Comparison of ENCODE assay signal across 8 cellular contexts in the genomic region with DNA sequence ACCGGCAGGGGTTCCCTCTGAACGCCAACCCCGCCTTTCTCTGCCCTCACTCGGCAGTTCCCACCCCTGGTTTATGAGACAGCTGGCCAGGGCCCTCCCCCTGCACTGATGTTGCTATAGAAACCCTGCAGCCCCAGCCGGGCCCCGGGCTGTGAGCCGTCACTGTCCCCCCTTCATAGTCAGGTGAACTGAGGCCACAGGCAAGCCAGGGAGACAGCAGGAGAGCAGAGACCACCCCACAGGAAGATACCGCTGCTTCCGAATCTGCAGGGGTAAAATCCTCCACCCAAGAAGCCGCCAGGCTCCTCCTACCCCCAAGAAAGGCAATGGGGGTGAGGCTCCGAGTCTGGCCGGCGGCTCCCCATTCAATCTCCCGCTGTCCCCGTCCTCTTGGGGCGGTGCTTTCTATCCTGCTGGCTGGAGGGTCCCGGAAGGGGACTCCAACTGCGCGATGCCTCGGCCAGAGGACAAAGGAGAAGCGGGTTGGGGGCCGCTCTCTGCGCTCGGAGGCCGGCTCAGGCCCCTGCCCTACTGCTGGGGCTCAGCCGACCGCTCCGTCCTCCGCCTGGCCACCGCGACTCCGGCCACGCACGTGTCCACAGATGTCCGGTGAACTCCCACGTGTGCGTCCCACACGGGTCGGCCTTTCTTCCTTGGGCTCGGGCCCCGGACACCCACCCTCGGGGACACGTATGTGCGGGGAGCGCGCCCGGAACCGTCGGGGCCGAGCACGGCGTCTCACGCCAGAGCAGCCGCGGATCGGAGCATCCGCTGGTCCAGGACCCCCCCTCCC. TPM values are rescaled to one million over a fixed set of nuclear protein-coding genes. Genes with fewer than 3 reads are reported as not detected.
A peak's percentile ranks its signal among the peaks of the same experiment; 100 is the strongest.
DNase-seq lines count a peak whose midpoint lies in the region; ATAC-seq and TF ChIP-seq lines count a peak whose summit lies in the region.

No MANE protein-coding gene starts in this region.

- no peaks in the 10 kb centered on the region for H3K27me3 Mint-ChIP-seq in activated CD4-positive, alpha-beta memory T cell treated with anti-CD3 and anti-CD28 coated beads, Interleukin-2, amount 10 ng/mL, durations not matched to agents 7 days and 5 days

- H3K4me3 Mint-ChIP-seq in activated CD4-positive, alpha-beta memory T cell treated with anti-CD3 and anti-CD28 coated beads, Interleukin-2, amount 10 ng/mL, durations not matched to agents 7 days and 5 days: peak overlapping the region; percentile 93

- peaks cover 5% of the 10 kb centered on the region; the same call in 1 of the 2 replicates for H3K4me1 ChIP-seq in BE2C

- peak overlapping the region; percentile 89 for H3K27ac Mint-ChIP-seq in activated CD4-positive, alpha-beta memory T cell treated with anti-CD3 and anti-CD28 coated beads, Interleukin-2, amount 10 ng/mL, durations not matched to agents 7 days and 5 days

- no peaks in the 10 kb centered on the region for H3K9me3 Mint-ChIP-seq in activated CD4-positive, alpha-beta memory T cell treated with anti-CD3 and anti-CD28 coated beads, Interleukin-2, amount 10 ng/mL, durations not matched to agents 7 days and 5 days

- peak; percentile 37 for ATAC-seq in GM19328 (IDR thresholded peaks at IDR 0.05; ENCODE audit: unreplicated experiment)
- ATAC-seq in HG03520 (IDR thresholded peaks at IDR 0.05; ENCODE audit: unreplicated experiment): peak; percentile 39

- POLR2A ChIA-PET in activated CD4-positive, alpha-beta memory T cell treated with anti-CD3 and anti-CD28 coated beads, Interleukin-2, amount 10 ng/mL, durations not matched to agents 7 days and 5 days (lab: Charles Lee): interaction anchor here (0.8 to 3.9 kb wide), 6 partner anchors 8 to 22 kb away, joined by 3 to 35 read pairs (median 16); partner anchors contain the start of genes GATD1, PIDD1, PNPLA2 and RPLP2

- H3K4me1 Mint-ChIP-seq in activated CD4-positive, alpha-beta memory T cell treated with anti-CD3 and anti-CD28 coated beads, Interleukin-2, amount 10 ng/mL, durations not matched to agents 7 days and 5 days: peaks cover 33% of the 10 kb centered on the region

- H3K27me3 ChIP-seq in BE2C: no peaks in the 10 kb centered on the region

- DNase-seq in BE2C (peak; percentile 73), NCI-H774 (lab: John Stamatoyannopoulos, UW) (peak; percentile 56), ecto neural progenitor cell (ENCODE audit: low spot score) (peak; percentile 80), lung microvascular endothelial cell (ENCODE audit: low read depth in 2 of 2) (peak; percentile 75 to 81)
- DNase-seq in activated CD4-positive, alpha-beta memory T cell treated with anti-CD3 and anti-CD28 coated beads, Interleukin-2, amount 10 ng/mL, durations not matched to agents 7 days and 5 days: peak; percentile 76
- DNase-seq in stimulated activated CD8-positive, alpha-beta memory T cell treated with anti-CD3 and anti-CD28 coated beads, Interleukin-12 subunit alpha, Interleukin-12 subunit beta, amount 100 ng/mL, for 1 hour (ENCODE audit: low read depth): peak; percentile 52

- CTCF ChIA-PET in activated CD4-positive, alpha-beta memory T cell treated with anti-CD3 and anti-CD28 coated beads, Interleukin-2, amount 10 ng/mL, durations not matched to agents 7 days and 5 days (lab: Charles Lee): interaction anchor here (1.4 kb wide), 1 partner anchor 33 kb away, joined by 3 read pairs; no protein-coding TSS in a partner anchor

- H3K9me3 ChIP-seq in BE2C: no peaks in the 10 kb centered on the region

- peaks cover 7% of the 10 kb centered on the region; the same call in 1 of the 2 replicates for H3K36me3 ChIP-seq in BE2C

- no peak for TF ChIP-seq CTCF in BE2C (IDR thresholded peaks at IDR 0.05; ENCODE audit: low read depth, low read length)

- H3K4me3 ChIP-seq in BE2C (ENCODE audit: low read depth, low read length): peak overlapping the region; percentile 77

- peaks cover 23% of the 10 kb centered on the region for H3K36me3 Mint-ChIP-seq in activated CD4-positive, alpha-beta memory T cell treated with anti-CD3 and anti-CD28 coated beads, Interleukin-2, amount 10 ng/mL, durations not matched to agents 7 days and 5 days (ENCODE audit: low read depth)

RNA-seq across cellular contexts. Expression of gene SLC25A22, which starts 0.6 kb away (rescaled TPM):
- 63.7 TPM for polyA plus RNA-seq in BE2C (2012; ENCODE audit: insufficient read depth, insufficient read length, low read depth)
- 10 to 100 TPM; 35.7 to 38.3 TPM for total RNA-seq in activated CD4-positive, alpha-beta memory T cell treated with anti-CD3 and anti-CD28 coated beads, Interleukin-2, amount 10 ng/mL, durations not matched to agents 7 days and 5 days
- 4.1 and 6.3 TPM in 2 replicates for total RNA-seq in lung microvascular endothelial cell

RNA-seq across cellular contexts. Expression of gene PIDD1, which starts 7.5 kb away (rescaled TPM):
- polyA plus RNA-seq in BE2C (2012; ENCODE audit: insufficient read depth, insufficient read length, low read depth): 11.7 TPM
- 10 to 100 TPM; 45.1 to 48.5 TPM for total RNA-seq in activated CD4-positive, alpha-beta memory T cell treated with anti-CD3 and anti-CD28 coated beads, Interleukin-2, amount 10 ng/mL, durations not matched to agents 7 days and 5 days
- total RNA-seq in lung microvascular endothelial cell: 3.7 and 4.8 TPM in 2 replicates

RNA-seq across cellular contexts. Expression of gene CEND1, which starts 7.6 kb away (rescaled TPM):
- polyA plus RNA-seq in BE2C (2012; ENCODE audit: insufficient read depth, insufficient read length, low read depth): 70.4 TPM
- total RNA-seq in activated CD4-positive, alpha-beta memory T cell treated with anti-CD3 and anti-CD28 coated beads, Interleukin-2, amount 10 ng/mL, durations not matched to agents 7 days and 5 days: 1 to 10 TPM; 1.2 to 1.6 TPM
- under 0.01 TPM in 2 replicates for total RNA-seq in lung microvascular endothelial cell

RNA-seq across cellular contexts. Expression of gene RPLP2, which starts 12.3 kb away (rescaled TPM):
- 1,214 TPM for polyA plus RNA-seq in BE2C (2012; ENCODE audit: insufficient read depth, insufficient read length, low read depth)
- total RNA-seq in activated CD4-positive, alpha-beta memory T cell treated with anti-CD3 and anti-CD28 coated beads, Interleukin-2, amount 10 ng/mL, durations not matched to agents 7 days and 5 days: 1,000 to 10,000 TPM; 2,077 to 2,079 TPM
- total RNA-seq in lung microvascular endothelial cell: 232 and 383 TPM in 2 replicates

RNA-seq across cellular contexts. Expression of gene GATD1, which starts 20.2 kb away (rescaled TPM):
- 71.4 TPM for polyA plus RNA-seq in BE2C (2012; ENCODE audit: insufficient read depth, insufficient read length, low read depth)
- total RNA-seq in activated CD4-positive, alpha-beta memory T cell treated with anti-CD3 and anti-CD28 coated beads, Interleukin-2, amount 10 ng/mL, durations not matched to agents 7 days and 5 days: 10 to 100 TPM; 48.6 to 52.9 TPM
- total RNA-seq in lung microvascular endothelial cell: 17.0 and 21.4 TPM in 2 replicates

Comparison
In these comparisons a context has a peak if more than half of its experiments do, and no peak if none do; other contexts are left out.
1. Peak in every context shown above with its lines: DNase-seq, ATAC-seq and H3K4me3 ChIP-seq.